1 cellular context compared by ENCODE assay signal in genomic region chr1:220272047-220272840, GRCh38.
TF ChIP-seq lines count a peak whose summit lies in the region.

RAB3GAP2 (minus strand) TSS chr1:220272453; CDS start chr1:220272337, 116 bp downstream.

TF ChIP-seq in GM12878, 131 proteins besides CTCF, POLR2A, EP300 and RAD21 (continued from another document):
- TF ChIP-seq E4F1 (IDR thresholded peaks at IDR 0.05; ENCODE audit: borderline replicate concordance, partially characterized antibody) (no peak), ETV6 (conservative IDR thresholded peaks at IDR 0.05 in 1 of 2, IDR thresholded peaks at IDR 0.05 in 1 of 2; ENCODE audit: borderline replicate concordance in 1 of 2, low read depth in 1 of 2) (no peak), SREBF2 (IDR thresholded peaks at IDR 0.05; ENCODE audit: low read length) (no peak)
